In the genomic region with DNA sequence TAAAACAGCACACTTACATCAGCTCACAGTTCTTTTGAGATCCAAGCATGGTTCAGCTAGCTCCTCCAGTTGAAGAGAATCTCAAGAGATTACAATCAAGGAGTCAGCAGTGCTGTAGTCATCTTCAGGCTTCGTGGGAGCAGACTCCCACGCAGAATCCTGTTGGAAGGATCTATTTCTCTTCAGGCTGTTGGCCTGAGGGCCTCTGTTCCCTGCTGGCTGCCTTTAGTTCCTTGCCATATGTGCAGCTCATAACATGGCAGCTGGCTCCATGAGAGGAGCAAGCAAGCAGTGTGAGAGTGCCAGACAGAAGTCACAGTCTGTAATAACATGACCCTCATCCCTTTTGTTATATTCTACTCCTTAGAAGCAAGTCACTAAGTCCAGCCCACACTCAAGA, we compare ENCODE assay signal across 23 cellular contexts.
DNase-seq lines count a peak whose midpoint lies in the region; TF ChIP-seq lines count a peak whose summit lies in the region.
"Had no signal": no experiment of that assay in that cellular context is flagged by ENCODE, and none has a peak within 500 bp of the region (broad histone marks: within the 10 kb centered on the region; RNA-seq: fewer than 3 reads in every experiment).

No MANE protein-coding gene starts in this region.

- H3K79me2 ChIP-seq in fibroblast of lung (ENCODE audit: control insufficient read depth, insufficient read depth, low read length) = no peaks in the 10 kb centered on the region

- H3K4me1 ChIP-seq in fibroblast of lung (ENCODE audit: control insufficient read depth, extremely low read depth, insufficient read depth, low read length) (no peaks in the 10 kb centered on the region), suprapubic skin (peaks cover 8% of the 10 kb centered on the region)
- H3K4me1 ChIP-seq: BE2C, SJSA1 had no signal

- no peaks in the 10 kb centered on the region for H3K9me3 ChIP-seq in fibroblast of lung (ENCODE audit: control insufficient read depth, insufficient read depth, low read depth, low read length)
- no peaks in the 10 kb centered on the region for H3K9me3 ChIP-seq in suprapubic skin
- H3K9me3 ChIP-seq: BE2C, SJSA1, tibial artery had no signal

- no peak overlapping the region for H3K9ac ChIP-seq in fibroblast of lung (ENCODE audit: insufficient read depth, low read length)

- no peak overlapping the region for H3K4me2 ChIP-seq in fibroblast of lung (ENCODE audit: extremely low read depth, insufficient read depth, low read length)

- H4K20me1 ChIP-seq in fibroblast of lung (ENCODE audit: control insufficient read depth, extremely low read depth, insufficient read depth, low read length) = no peaks in the 10 kb centered on the region

- H2AFZ ChIP-seq in fibroblast of lung (ENCODE audit: low read length) = peak overlapping the region; percentile 3

- DNase-seq in EH (ENCODE audit: low read depth) = peak; percentile 72
- peak; percentile 67 for DNase-seq in NCI-H226
- DNase-seq in fibroblast of lung (ENCODE audit: low read depth in 2 of 2) = peak in 1 of 2 donors; percentile 55
- peak; percentile 17 for DNase-seq in skeletal muscle cell (ENCODE audit: low read depth)
- DNase-seq in stimulated activated CD4-positive, alpha-beta T cell treated with anti-CD3 and anti-CD28 coated beads, Interleukin-4, amount 100 ng/mL, for 4 hours = no peak
- no peak for DNase-seq in islet precursor cell
- no peak for DNase-seq in activated CD4-positive, alpha-beta T cell treated with anti-CD3 and anti-CD28 coated beads for 4 hours
- DNase-seq in suprapubic skin (ENCODE audit: low spot score in 2 of 2) = no peak
- DNase-seq: activated CD4-positive, alpha-beta memory T cell treated with anti-CD3 and anti-CD28 coated beads for 36 hours; activated naive CD4-positive, alpha-beta T cell treated with Interleukin-2 at 50 U/mL for 16 hours; activated T-cell treated with anti-CD3 and anti-CD28 coated beads, Interleukin-2, amount 50 U/mL, for 24 hours; BE2C; endodermal cell; H7; kidney glomerular epithelial cell; midbrain; NCI-H1105; NCI-H2107; NCI-H526 treated with DMSO at 0.1 percent for 48 hours; retina; T-helper 2 cell; tibial artery had no signal

- no peak overlapping the region for H3K4me3 ChIP-seq in fibroblast of lung (replicated peaks in 1 of 4; ENCODE audit: control extremely low read depth in 1 of 4, insufficient read depth in 1 of 4, low read depth in 3 of 4, low read length in 4 of 4)
- no peak overlapping the region for H3K4me3 ChIP-seq in skeletal muscle cell (ENCODE audit: low read depth, low read length)
- no peak overlapping the region for H3K4me3 ChIP-seq in suprapubic skin
- H3K4me3 ChIP-seq: SJSA1, tibial artery had no signal

- TF ChIP-seq EP300 in suprapubic skin (IDR thresholded peaks at IDR 0.05) = no peak

- H3K27me3 ChIP-seq in fibroblast of lung (ENCODE audit: control insufficient read depth, insufficient read depth, low read length) (no peaks in the 10 kb centered on the region), suprapubic skin (no peaks in the 10 kb centered on the region)
- H3K27me3 ChIP-seq: BE2C, SJSA1, tibial artery had no signal

- no peak overlapping the region for H3K27ac ChIP-seq in fibroblast of lung (ENCODE audit: insufficient read depth, low read length)
- H3K27ac ChIP-seq in suprapubic skin = no peak overlapping the region
- H3K27ac ChIP-seq: SJSA1, tibial artery had no signal

- no peak for TF ChIP-seq POLR2A in suprapubic skin (IDR thresholded peaks at IDR 0.05)

- TF ChIP-seq CTCF in fibroblast of lung (conservative IDR thresholded peaks at IDR 0.05 in 1 of 2, IDR thresholded peaks at IDR 0.05 in 1 of 2; ENCODE audit: low read depth in 1 of 2, low read length in 2 of 2) (no peak), suprapubic skin (IDR thresholded peaks at IDR 0.05) (no peak)

- WGBS in suprapubic skin = 26% methylated on average over 2 of the region's 2 CpGs

- H3K36me3 ChIP-seq in fibroblast of lung (ENCODE audit: control insufficient read depth, insufficient read depth, low read length) = no peaks in the 10 kb centered on the region
- no peaks in the 10 kb centered on the region for H3K36me3 ChIP-seq in suprapubic skin
- H3K36me3 ChIP-seq: BE2C, SJSA1, tibial artery had no signal

Comparison
In these comparisons a context has a peak if more than half of its experiments do, and no peak if none do; other contexts are left out.
1. DNase-seq: peak in EH (single experiment), NCI-H226 (single experiment) and skeletal muscle cell (single experiment); none in stimulated activated CD4-positive, alpha-beta T cell treated with anti-CD3 and anti-CD28 coated beads, Interleukin-4, amount 100 ng/mL, for 4 hours (0 of 2), islet precursor cell (single experiment), activated CD4-positive, alpha-beta T cell treated with anti-CD3 and anti-CD28 coated beads for 4 hours (0 of 2) and suprapubic skin (0 of 2).